Comparison of ENCODE assay signal across 22 cellular contexts in genomic region chr5:158917731-158918130, GRCh38.
DNase-seq lines count a peak whose midpoint lies in the region; ATAC-seq, FAIRE-seq and TF ChIP-seq lines count a peak whose summit lies in the region.
"Had no signal": no experiment of that assay in that cellular context is flagged by ENCODE, and none has a peak within 500 bp of the region (broad histone marks: within the 10 kb centered on the region; RNA-seq: fewer than 3 reads in every experiment).

No MANE protein-coding gene starts in this region.

- DNase-seq in HepG2 (ENCODE audit: low spot score) = no peak
- peak in 1 of 2 donors; percentile 46 for DNase-seq in heart right ventricle
- no peak for DNase-seq in memory B cell (ENCODE audit: low spot score in 2 of 2)
- no peak for DNase-seq in activated effector memory CD4-positive, alpha-beta T cell treated with Interleukin-2 at 50 U/mL for 16 hours
- no peak for DNase-seq in RCC 7860 (ENCODE audit: low spot score)
- DNase-seq in Peyer's patch = no peak
- DNase-seq: CD4-positive, alpha-beta T cell; DMS53; H9; KBM-7; MG63; NCI-H2029; NCI-H446 treated with DMSO at 0.1 percent for 48 hours; NCI-H526; NK-92 treated with Interleukin-12 subunit alpha and Interleukin-12 subunit beta, amount 100 ng/mL, for 24 hours; PC-3; RPMI8226; SHP77 treated with DMSO at 0.1 percent for 48 hours had no signal

- H3K27me3 ChIP-seq in liver (ENCODE audit: control insufficient read depth in 4 of 4, insufficient read depth in 4 of 4, low read length in 3 of 4) (no peaks in the 10 kb centered on the region), HepG2 (ENCODE audit: control insufficient read depth in 1 of 2, insufficient read depth in 2 of 2, low read length in 2 of 2) (0 out of 5 replicates have a peak, but pooled peaks cover 0 to under 1% of the 10 kb centered on the region in 2 experiments), heart right ventricle (no peaks in the 10 kb centered on the region), Peyer's patch (no peaks in the 10 kb centered on the region)
- H3K27me3 ChIP-seq: BLaER1 treated with 17β-estradiol and CSF1 and Interleukin-3, amounts not matched to agents 10 nM and 100 nM had no signal

- in situ Hi-C loops in HepG2 (cut with HindIII; ENCODE audit: extremely low pct_ligation_motif_present, low pct_unique_long_range_greater_than_20kb) = no loop called here

- H2AFZ ChIP-seq in HepG2 (ENCODE audit: low read length) = no peak overlapping the region
- H2AFZ ChIP-seq: GM23338 had no signal

- H3K9me3 Mint-ChIP-seq in memory B cell = no peaks in the 10 kb centered on the region
- H3K9me3 Mint-ChIP-seq: CD4-positive, alpha-beta T cell; GM23338; H9 had no signal

- POLR2A ChIA-PET in HepG2 (lab: Yijun Ruan, JAX) = no interaction called here

- CTCF ChIA-PET in HepG2 (lab: Yijun Ruan, JAX; ENCODE audit: low intra/inter-chr PET ratio, low total read pairs) = no interaction called here

- FAIRE-seq in HepG2 (lab: Jason Lieb, UNC) (no peak), RCC 7860 (lab: Jason Lieb, UNC) (no peak)

- intact Hi-C loops in HepG2 (cut with micrococcal nuclease; ENCODE audit: unreplicated experiment) (no loop called here), heart right ventricle (cut with DNase I) (loop anchor here in 1 of 10 donors (10.0 kb wide), 1 partner anchor 137 kb away; no protein-coding TSS in a partner anchor)

- no peaks in the 10 kb centered on the region for H3K79me2 ChIP-seq in HepG2 (ENCODE audit: insufficient read depth, low read length)

- no peak for TF ChIP-seq CTCF in liver (IDR thresholded peaks at IDR 0.05; ENCODE audit: low read depth, low read length, missing input control)
- TF ChIP-seq CTCF in HepG2 (CRISPR knock-in tag; IDR thresholded peaks at IDR 0.05) = no peak
- no peak for TF ChIP-seq CTCF in heart right ventricle (IDR thresholded peaks at IDR 0.05)
- TF ChIP-seq CTCF in Peyer's patch (IDR thresholded peaks at IDR 0.05) = no peak

- peaks cover 10% of the 10 kb centered on the region for H3K36me3 Mint-ChIP-seq in memory B cell

- H3K4me1 ChIP-seq in liver (ENCODE audit: control insufficient read depth in 4 of 4, insufficient read depth in 4 of 4, low read length in 3 of 4) (no peaks in the 10 kb centered on the region), HepG2 (ENCODE audit: insufficient read depth, low read length) (no peaks in the 10 kb centered on the region), heart right ventricle (peaks cover 0 to 35% (median 20%) of the 10 kb centered on the region in 9 donors), Peyer's patch (no peaks in the 10 kb centered on the region)

- WGBS in liver = 77% methylated on average over 3 of the region's 3 CpGs
- WGBS in HepG2 (ENCODE audit: low lambda C conversion rate) = 31% methylated on average over 3 of the region's 3 CpGs
- 43 to 48% methylated on average over 3 of the region's 3 CpGs for WGBS in heart right ventricle, 2 donors

- H3K4me3 ChIP-seq in liver (ENCODE audit: low read depth in 1 of 3, low read length in 3 of 3) (no peak overlapping the region), HepG2 (replicated peaks in 1 of 3; ENCODE audit: insufficient read depth in 1 of 3, low read depth in 2 of 3, low read length in 3 of 3) (no peak overlapping the region), heart right ventricle (no peak overlapping the region), Peyer's patch (no peak overlapping the region)
- H3K4me3 ChIP-seq: BLaER1 treated with 17β-estradiol and CSF1 and Interleukin-3, amounts not matched to agents 10 nM and 100 nM; GM23338; MG63; SK-N-MC had no signal

- no peak overlapping the region for H3K4me2 ChIP-seq in HepG2 (ENCODE audit: low read depth, low read length)
- H3K4me2 ChIP-seq: GM23338 had no signal

- peaks cover 60% of the 10 kb centered on the region for H3K4me1 Mint-ChIP-seq in memory B cell

- no peaks in the 10 kb centered on the region for H4K20me1 ChIP-seq in HepG2 (ENCODE audit: insufficient read depth, low read length)

- no TSS peak for BruUV-seq in HepG2 (replicated peaks; lab: Mats Ljungman, UMichigan)

- H3K36me3 ChIP-seq in liver (ENCODE audit: control insufficient read depth in 4 of 4, insufficient read depth in 3 of 4, low read depth in 1 of 4, low read length in 3 of 4) (no peaks in the 10 kb centered on the region), HepG2 (replicated peaks in 1 of 2; ENCODE audit: control insufficient read depth in 1 of 2, insufficient read depth in 2 of 2, low read length in 2 of 2) (no peaks in the 10 kb centered on the region), heart right ventricle (no peaks in the 10 kb centered on the region), Peyer's patch (no peaks in the 10 kb centered on the region)
- H3K36me3 ChIP-seq: MG63 had no signal

- H3K4me3 Mint-ChIP-seq in memory B cell = no peak overlapping the region
- H3K4me3 Mint-ChIP-seq: CD4-positive, alpha-beta T cell; GM23338; H9 had no signal

- no peak for TF ChIP-seq RAD21 in liver (IDR thresholded peaks at IDR 0.05)
- TF ChIP-seq RAD21 in HepG2 (CRISPR knock-in tag; IDR thresholded peaks at IDR 0.05) = no peak

- peak overlapping the region; percentile 98 for H3K27ac Mint-ChIP-seq in memory B cell
- H3K27ac Mint-ChIP-seq: CD4-positive, alpha-beta T cell; GM23338; H9 had no signal

- H3K27me3 Mint-ChIP-seq in memory B cell = no peaks in the 10 kb centered on the region
- H3K27me3 Mint-ChIP-seq: CD4-positive, alpha-beta T cell had no signal

- H3K27ac ChIP-seq in liver (ENCODE audit: low read depth in 1 of 2, low read length in 2 of 2) = no peak overlapping the region
- no peak overlapping the region for H3K27ac ChIP-seq in HepG2 (ENCODE audit: extremely low read length, insufficient read depth, low read length)
- peak overlapping the region in 6 of 10 donors; percentile 14 to 59 (median 48) for H3K27ac ChIP-seq in heart right ventricle
- H3K27ac ChIP-seq in Peyer's patch = no peak overlapping the region
- H3K27ac ChIP-seq: SK-N-MC had no signal

- ATAC-seq in HepG2 (no peak), heart right ventricle (peak; percentile 79 to 94 (median 88)), memory B cell (ENCODE audit: low read depth) (no peak)
- ATAC-seq: GM23338, PC-3 had no signal

- TF ChIP-seq POLR2A in HepG2 (IDR thresholded peaks at IDR 0.05; ENCODE audit: insufficient read depth in 1 of 2, low read depth in 2 of 2, low read length in 2 of 2) (no peak), Peyer's patch (IDR thresholded peaks at IDR 0.05) (no peak)

- H3K9ac ChIP-seq in liver (ENCODE audit: low read depth in 1 of 2, low read length in 2 of 2) (no peak overlapping the region), HepG2 (ENCODE audit: insufficient read depth, low read depth, low read length) (no peak overlapping the region)
- H3K9ac ChIP-seq: BLaER1 treated with 17β-estradiol and CSF1 and Interleukin-3, amounts not matched to agents 10 nM and 100 nM had no signal

- no peak for TF ChIP-seq EP300 in HepG2 (IDR thresholded peaks at IDR 0.05; ENCODE audit: low read depth in 2 of 2, low read length in 2 of 2)
- no peak for TF ChIP-seq EP300 in HepG2 (CRISPR knock-in tag; IDR thresholded peaks at IDR 0.05; ENCODE audit: borderline replicate concordance)

- H3K9me3 ChIP-seq in liver (ENCODE audit: control insufficient read depth in 4 of 4, low read length in 3 of 4) (no peaks in the 10 kb centered on the region), HepG2 (ENCODE audit: low read length) (no peaks in the 10 kb centered on the region), heart right ventricle (no peaks in the 10 kb centered on the region), Peyer's patch (no peaks in the 10 kb centered on the region)
- H3K9me3 ChIP-seq: BLaER1 treated with 17β-estradiol and CSF1 and Interleukin-3, amounts not matched to agents 10 nM and 100 nM; MG63 had no signal

TF ChIP-seq in liver, 16 proteins besides CTCF, POLR2A, EP300 and RAD21:
- peak; percentile 10 for TF ChIP-seq NR2F2 (IDR thresholded peaks at IDR 0.05)
- TF ChIP-seq, protein P1, sequence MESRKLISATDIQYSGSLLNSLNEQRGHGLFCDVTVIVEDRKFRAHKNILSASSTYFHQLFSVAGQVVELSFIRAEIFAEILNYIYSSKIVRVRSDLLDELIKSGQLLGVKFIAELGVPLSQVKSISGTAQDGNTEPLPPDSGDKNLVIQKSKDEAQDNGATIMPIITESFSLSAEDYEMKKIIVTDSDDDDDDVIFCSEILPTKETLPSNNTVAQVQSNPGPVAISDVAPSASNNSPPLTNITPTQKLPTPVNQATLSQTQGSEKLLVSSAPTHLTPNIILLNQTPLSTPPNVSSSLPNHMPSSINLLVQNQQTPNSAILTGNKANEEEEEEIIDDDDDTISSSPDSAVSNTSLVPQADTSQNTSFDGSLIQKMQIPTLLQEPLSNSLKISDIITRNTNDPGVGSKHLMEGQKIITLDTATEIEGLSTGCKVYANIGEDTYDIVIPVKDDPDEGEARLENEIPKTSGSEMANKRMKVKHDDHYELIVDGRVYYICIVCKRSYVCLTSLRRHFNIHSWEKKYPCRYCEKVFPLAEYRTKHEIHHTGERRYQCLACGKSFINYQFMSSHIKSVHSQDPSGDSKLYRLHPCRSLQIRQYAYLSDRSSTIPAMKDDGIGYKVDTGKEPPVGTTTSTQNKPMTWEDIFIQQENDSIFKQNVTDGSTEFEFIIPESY (IDR thresholded peaks at IDR 0.05) = no peak

TF ChIP-seq in HepG2, 621 proteins besides CTCF, POLR2A, EP300 and RAD21:
- TF ChIP-seq ATAD3A (CRISPR knock-in tag; IDR thresholded peaks at IDR 0.05) = no peak

Comparison
In these comparisons a context has a peak if more than half of its experiments do, and no peak if none do; other contexts are left out.
1. H3K27ac ChIP-seq: peak in heart right ventricle (6 of 10); none in liver (0 of 2), HepG2 (single experiment) and Peyer's patch (0 of 4).
2. ATAC-seq: peak in heart right ventricle (8 of 8); none in HepG2 (single experiment) and memory B cell (single experiment).